Comparison of ENCODE assay signal across 1 cellular context in genomic region chr1:43282220-43283195, GRCh38.
TF ChIP-seq lines count a peak whose summit lies in the region.

No MANE protein-coding gene starts in this region.

TF ChIP-seq in GM12891, 5 proteins besides CTCF, POLR2A, EP300 and RAD21 (continued from another document):
- TF ChIP-seq POU2F2 (IDR thresholded peaks at IDR 0.05; ENCODE audit: low read depth, low read length), result no peak
- TF ChIP-seq PAX5 (IDR thresholded peaks at IDR 0.05; ENCODE audit: insufficient read depth, low read length, severe bottlenecking), result no peak
- TF ChIP-seq SPI1 (IDR thresholded peaks at IDR 0.05; ENCODE audit: low read depth, low read length), result no peak
